Comparison of ENCODE assay signal across 8 cellular contexts in the genomic region with DNA sequence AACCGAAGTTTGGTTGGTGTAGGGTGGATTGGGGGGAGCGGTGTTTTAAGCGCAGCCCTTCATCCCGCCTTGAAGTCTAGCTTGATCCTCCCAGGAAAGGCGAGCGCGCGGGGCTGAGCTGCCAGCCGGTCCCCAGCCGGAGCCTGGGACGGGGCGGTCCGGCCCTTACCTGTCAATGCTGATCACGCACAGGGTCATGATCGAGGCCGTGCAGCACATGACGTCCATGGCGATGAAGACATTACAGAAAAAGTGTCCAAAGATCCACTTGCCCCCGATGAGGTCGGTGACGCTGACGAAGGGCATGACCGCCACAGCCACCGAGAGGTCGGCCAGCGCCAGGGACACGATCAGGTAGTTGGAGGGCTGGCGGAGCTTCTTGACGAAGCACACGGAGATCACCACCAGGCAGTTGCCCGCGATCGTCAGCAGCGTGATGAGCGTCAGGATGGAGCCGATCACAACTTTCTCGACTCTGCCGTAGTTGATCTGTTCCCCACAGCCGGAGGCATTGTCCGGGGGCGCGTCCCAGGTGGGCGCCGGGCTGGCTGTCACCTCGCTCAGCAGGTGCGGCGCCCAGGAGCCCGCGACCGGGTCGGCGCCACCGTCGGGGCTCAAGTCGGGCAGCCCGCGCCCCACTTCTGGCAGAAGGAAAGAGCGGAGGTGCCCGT. TPM values are rescaled to one million over a fixed set of nuclear protein-coding genes. Genes with fewer than 3 reads are reported as not detected.
DNase-seq lines count a peak whose midpoint lies in the region; ATAC-seq, FAIRE-seq and TF ChIP-seq lines count a peak whose summit lies in the region.

No MANE protein-coding gene starts in this region.

- peaks cover 46% of the 10 kb centered on the region for H3K79me2 ChIP-seq in keratinocyte (ENCODE audit: control insufficient read depth, insufficient read depth, low read length)

- H3K9ac ChIP-seq in keratinocyte (ENCODE audit: control insufficient read depth, extremely low read depth, insufficient read depth, low read length) (peak overlapping the region; percentile 82), subcutaneous abdominal adipose tissue (ENCODE audit: low read length in 5 of 5) (peak overlapping the region in 2 of 5 donors; percentile 0 to 23)

- H3K4me3 Mint-ChIP-seq in activated naive CD8-positive, alpha-beta T cell treated with anti-CD3 and anti-CD28 coated beads for 36 hours = peak overlapping the region; percentile 79

- H3K27ac ChIP-seq in keratinocyte (ENCODE audit: control insufficient read depth, insufficient read depth, low read length) (peak overlapping the region; percentile 60), subcutaneous abdominal adipose tissue (ENCODE audit: low read depth, low read length) (no peak overlapping the region)

- H2AFZ ChIP-seq in keratinocyte (ENCODE audit: control insufficient read depth, low read length) = peak overlapping the region; percentile 91

- FAIRE-seq in keratinocyte (lab: Jason Lieb, UNC) = peak; percentile 44

- H3K4me3 ChIP-seq in keratinocyte (ENCODE audit: control insufficient read depth in 2 of 3, extremely low read depth in 1 of 3, insufficient read depth in 2 of 3, low read depth in 1 of 3, low read length in 3 of 3) (peak overlapping the region; percentile 60 to 79 (median 69)), subcutaneous abdominal adipose tissue (ENCODE audit: low read depth in 1 of 5, low read length in 5 of 5) (peak overlapping the region; percentile 29 to 78 (median 67))

- TF ChIP-seq CTCF in keratinocyte (optimal IDR thresholded peaks at IDR 0.05 in 1 of 3, IDR thresholded peaks at IDR 0.05 in 1 of 3, conservative IDR thresholded peaks at IDR 0.05 in 1 of 3; ENCODE audit: extremely low read depth in 1 of 3, insufficient read depth in 2 of 3, low read length in 3 of 3) = no peak

- H3K9me1 ChIP-seq in keratinocyte (ENCODE audit: control insufficient read depth, extremely low read depth, insufficient read depth, low read length) = no peaks in the 10 kb centered on the region

- no peaks in the 10 kb centered on the region for H3K36me3 Mint-ChIP-seq in activated naive CD8-positive, alpha-beta T cell treated with anti-CD3 and anti-CD28 coated beads for 36 hours

- H3K9me3 ChIP-seq in keratinocyte (ENCODE audit: control insufficient read depth, low read depth, low read length) (no peaks in the 10 kb centered on the region), subcutaneous abdominal adipose tissue (ENCODE audit: control insufficient read depth in 5 of 5, low read length in 5 of 5) (no peaks in the 10 kb centered on the region)

- H3K36me3 ChIP-seq in keratinocyte (ENCODE audit: control insufficient read depth in 2 of 2, extremely low read depth in 1 of 2, insufficient read depth in 2 of 2, low read length in 2 of 2) (no peaks in the 10 kb centered on the region), subcutaneous abdominal adipose tissue (ENCODE audit: control insufficient read depth in 5 of 5, insufficient read depth in 5 of 5, low read length in 5 of 5) (no peaks in the 10 kb centered on the region)

- H3K4me2 ChIP-seq in keratinocyte (ENCODE audit: control insufficient read depth, extremely low read depth, insufficient read depth, low read depth, low read length) = peak overlapping the region; percentile 90

- H3K4me1 ChIP-seq in keratinocyte (ENCODE audit: control insufficient read depth, extremely low read depth, insufficient read depth, low read length) (peaks cover 34% of the 10 kb centered on the region), subcutaneous abdominal adipose tissue (ENCODE audit: control insufficient read depth in 5 of 5, insufficient read depth in 5 of 5, low read length in 5 of 5) (peaks cover 0 to 16% (median 13%) of the 10 kb centered on the region in 5 donors)

- peaks cover 7% of the 10 kb centered on the region for H3K4me1 Mint-ChIP-seq in activated naive CD8-positive, alpha-beta T cell treated with anti-CD3 and anti-CD28 coated beads for 36 hours

- no peaks in the 10 kb centered on the region for H3K9me3 Mint-ChIP-seq in activated naive CD8-positive, alpha-beta T cell treated with anti-CD3 and anti-CD28 coated beads for 36 hours

- ATAC-seq in HG03103 (IDR thresholded peaks at IDR 0.05; ENCODE audit: low read depth, unreplicated experiment) = peak; percentile 10

- dilution Hi-C loops in keratinocyte (cut with MboI; ENCODE audit: extremely low pct_ligation_motif_present, low sequenced_read_pairs) = no loop called here

- no peak overlapping the region for H3K27ac Mint-ChIP-seq in activated naive CD8-positive, alpha-beta T cell treated with anti-CD3 and anti-CD28 coated beads for 36 hours

- no peaks in the 10 kb centered on the region for H4K20me1 ChIP-seq in keratinocyte (ENCODE audit: control insufficient read depth, extremely low read depth, insufficient read depth, low read length)

- DNase-seq in ELR (ENCODE audit: low read depth) (peak; percentile 31), keratinocyte (ENCODE audit: low read depth, low spot score) (no peak), DMS 273 treated with DMSO at 0.1 percent for 48 hours (lab: John Stamatoyannopoulos, UW) (no peak), NCI-H82 treated with DMSO at 0.1 percent for 48 hours (lab: John Stamatoyannopoulos, UW; ENCODE audit: unreplicated experiment) (no peak), AML-193 (lab: John Stamatoyannopoulos, UW) (no peak)
- peak; percentile 3 for DNase-seq in activated naive CD8-positive, alpha-beta T cell treated with anti-CD3 and anti-CD28 coated beads for 36 hours

- H3K27me3 Mint-ChIP-seq in activated naive CD8-positive, alpha-beta T cell treated with anti-CD3 and anti-CD28 coated beads for 36 hours = peaks cover 80% of the 10 kb centered on the region

- no peaks in the 10 kb centered on the region for H3K27me3 ChIP-seq in keratinocyte (ENCODE audit: control insufficient read depth, extremely low read depth, insufficient read depth, low read length)
- peaks cover 9 to 34% (median 23%) of the 10 kb centered on the region in 5 donors for H3K27me3 ChIP-seq in subcutaneous abdominal adipose tissue (ENCODE audit: control insufficient read depth in 5 of 5, insufficient read depth in 4 of 5, low read length in 5 of 5)

RNA-seq across cellular contexts. Expression of a gene that starts 0.7 kb away (rescaled TPM):
- total RNA-seq in activated naive CD8-positive, alpha-beta T cell treated with anti-CD3 and anti-CD28 coated beads for 36 hours = not detected
- polyA plus RNA-seq in keratinocyte = 9.0 to 12.7 TPM (median 12.2 TPM) in 3 replicates
- polyA plus RNA-seq in keratinocyte (2011; ENCODE audit: low read depth) = 5.1 TPM
- 8.5 and 11.4 TPM in 2 replicates for polyA plus RNA-seq in keratinocyte (2011; cell fraction: cytosol; rRNA removed)
- 11.7 and 12.2 TPM in 2 replicates for polyA plus RNA-seq in keratinocyte (2011; cell fraction: nucleus; rRNA removed)
- 6.4 and 10.8 TPM in 2 replicates for polyA plus RNA-seq in keratinocyte (2012; ENCODE audit: low replicate concordance)
- polyA minus RNA-seq in keratinocyte = 11.2 to 20.1 TPM (median 17.2 TPM) in 3 replicates
- 9.4 TPM for polyA minus RNA-seq in keratinocyte (2011; cell fraction: cytosol; rRNA and poly(A)+ RNA removed)
- polyA minus RNA-seq in keratinocyte (2011; cell fraction: nucleus; rRNA and poly(A)+ RNA removed) = 19.1 and 29.4 TPM in 2 replicates

RNA-seq across cellular contexts. Expression of a gene that starts 14.7 kb away (rescaled TPM):
- total RNA-seq in activated naive CD8-positive, alpha-beta T cell treated with anti-CD3 and anti-CD28 coated beads for 36 hours = 10 to 100 TPM; 81.5 to 88.0 TPM
- polyA plus RNA-seq in keratinocyte = 26.4 to 48.6 TPM (median 34.2 TPM) in 3 replicates
- 8.2 TPM for polyA plus RNA-seq in keratinocyte (2011; ENCODE audit: low read depth)
- 23.0 and 35.5 TPM in 2 replicates for polyA plus RNA-seq in keratinocyte (2011; cell fraction: cytosol; rRNA removed)
- polyA plus RNA-seq in keratinocyte (2011; cell fraction: nucleus; rRNA removed) = 22.6 and 27.2 TPM in 2 replicates
- polyA plus RNA-seq in keratinocyte (2012; ENCODE audit: low replicate concordance) = 39.2 and 41.6 TPM in 2 replicates
- polyA minus RNA-seq in keratinocyte = 6.5 to 45.7 TPM (median 22.4 TPM) in 3 replicates
- 20.9 TPM for polyA minus RNA-seq in keratinocyte (2011; cell fraction: cytosol; rRNA and poly(A)+ RNA removed)
- 14.4 and 20.7 TPM in 2 replicates for polyA minus RNA-seq in keratinocyte (2011; cell fraction: nucleus; rRNA and poly(A)+ RNA removed)

Comparison
In these comparisons a context has a peak if more than half of its experiments do, and no peak if none do; other contexts are left out.
1. DNase-seq: peak in ELR (single experiment) and activated naive CD8-positive, alpha-beta T cell treated with anti-CD3 and anti-CD28 coated beads for 36 hours (single experiment); none in keratinocyte (single experiment), DMS 273 treated with DMSO at 0.1 percent for 48 hours (single experiment), NCI-H82 treated with DMSO at 0.1 percent for 48 hours (single experiment) and AML-193 (0 of 2).